21 cellular contexts compared by ENCODE assay signal in genomic region chr7:130281227-130281626, GRCh38. TPM values are rescaled to one million over a fixed set of nuclear protein-coding genes. Genes with fewer than 3 reads are reported as not detected.
DNase-seq lines count a peak whose midpoint lies in the region; ATAC-seq and TF ChIP-seq lines count a peak whose summit lies in the region.
"Had no signal": no experiment of that assay in that cellular context is flagged by ENCODE, and none has a peak within 500 bp of the region (broad histone marks: within the 10 kb centered on the region; RNA-seq: fewer than 3 reads in every experiment).

No MANE protein-coding gene starts in this region.

- TF ChIP-seq CTCF in SK-N-SH (IDR thresholded peaks at IDR 0.05) (no peak), RWPE2 (IDR thresholded peaks at IDR 0.05; ENCODE audit: poor library complexity, severe bottlenecking) (no peak)

- CTCF ChIA-PET in SK-N-SH (lab: Yijun Ruan, JAX), result interaction anchor here (1.3 to 1.6 kb wide), 2 partner anchors 209 to 219 kb away, joined by 3 read pairs; no protein-coding TSS in a partner anchor

- no peaks in the 10 kb centered on the region for H3K79me2 ChIP-seq in SK-N-SH (ENCODE audit: insufficient read depth)

- peaks cover 3 to 13% of the 10 kb centered on the region in 2 experiments; a peak in 2 of 4 replicates for H3K4me1 ChIP-seq in SK-N-SH (ENCODE audit: control insufficient read depth in 1 of 2, insufficient read depth in 2 of 2, low read depth in 1 of 2, low read length in 1 of 2)
- peaks cover 34% of the 10 kb centered on the region for H3K4me1 ChIP-seq in RWPE2 (ENCODE audit: insufficient read depth, poor library complexity, severe bottlenecking)
- H3K4me1 ChIP-seq: ascending aorta had no signal

- no peaks in the 10 kb centered on the region for H4K20me1 ChIP-seq in SK-N-SH (ENCODE audit: insufficient read depth)

- no peaks in the 10 kb centered on the region for H3K36me3 ChIP-seq in SK-N-SH (replicated peaks in 1 of 2; ENCODE audit: control insufficient read depth in 1 of 2, insufficient read depth in 2 of 2, low read length in 1 of 2)
- H3K36me3 ChIP-seq in RWPE2 (ENCODE audit: low read depth), result no peaks in the 10 kb centered on the region
- H3K36me3 ChIP-seq: ascending aorta, SJCRH30 had no signal

- H3K4me3 ChIP-seq in SK-N-SH (ENCODE audit: low read depth in 2 of 2, low read length in 1 of 2), result no peak overlapping the region
- no peak overlapping the region for H3K4me3 ChIP-seq in RWPE2 (ENCODE audit: severe bottlenecking)
- no peak overlapping the region for H3K4me3 ChIP-seq in skeletal muscle cell (ENCODE audit: low read depth, low read length)
- H3K4me3 ChIP-seq: ascending aorta, SJCRH30 had no signal

- H3K4me2 ChIP-seq in SK-N-SH, result no peak overlapping the region

- H3K9me2 ChIP-seq in SK-N-SH, result no peaks in the 10 kb centered on the region

- no peak for TF ChIP-seq RAD21 in SK-N-SH (IDR thresholded peaks at IDR 0.05; ENCODE audit: low read length)

- no peak overlapping the region for H3K9ac ChIP-seq in SK-N-SH

- no peak overlapping the region for H2AFZ ChIP-seq in SK-N-SH (ENCODE audit: low read depth)

- H3K27me3 ChIP-seq in SK-N-SH (ENCODE audit: insufficient read depth), result no peaks in the 10 kb centered on the region
- H3K27me3 ChIP-seq in RWPE2 (ENCODE audit: insufficient read depth, poor library complexity, severe bottlenecking), result no peaks in the 10 kb centered on the region
- H3K27me3 ChIP-seq: ascending aorta, SJCRH30 had no signal

- H3K9me3 ChIP-seq in SK-N-SH, result no peaks in the 10 kb centered on the region
- no peaks in the 10 kb centered on the region for H3K9me3 ChIP-seq in RWPE2 (ENCODE audit: severe bottlenecking)
- H3K9me3 ChIP-seq: ascending aorta, SJCRH30 had no signal

- DNase-seq in SK-N-SH, result no peak
- no peak for DNase-seq in RWPE2 (ENCODE audit: low spot score)
- DNase-seq in fibroblast of peridontal ligament (ENCODE audit: extremely low read depth), result peak; percentile 91
- DNase-seq in skeletal muscle cell (ENCODE audit: low read depth), result peak; percentile 61
- DNase-seq in anterior cingulate cortex (lab: John Stamatoyannopoulos, UW), result no peak
- DNase-seq: activated CD4-positive, alpha-beta T cell treated with anti-CD3 and anti-CD28 coated beads for 1 hour; activated naive CD4-positive, alpha-beta T cell; CD4-positive, CD25-positive, alpha-beta regulatory T cell; dermis blood vessel endothelial cell; DND-41; erythroblast; islet precursor cell; mesendoderm; MM.1S; NCI-H187; SJCRH30; stimulated activated naive CD8-positive, alpha-beta T cell treated with anti-CD3 and anti-CD28 coated beads, Interleukin-15, amount 100 ng/mL, for 72 hours had no signal

- POLR2A ChIA-PET in SK-N-SH (lab: Yijun Ruan, JAX), result no interaction called here

- no peak for TF ChIP-seq EP300 in SK-N-SH (IDR thresholded peaks at IDR 0.05; ENCODE audit: borderline replicate concordance in 1 of 2, low read depth in 1 of 2, low read length in 1 of 2)

- no peak for ATAC-seq in SK-N-SH treated with all-trans-retinoic acid at 6 μM for 48 hours
- peak; percentile 70 for ATAC-seq in RWPE2 (ENCODE audit: low read depth)
- no peak for ATAC-seq in HG02588 (IDR thresholded peaks at IDR 0.05; ENCODE audit: unreplicated experiment)
- ATAC-seq in GM21786 (IDR thresholded peaks at IDR 0.05; ENCODE audit: unreplicated experiment), result no peak
- ATAC-seq: stimulated activated naive CD8-positive, alpha-beta T cell treated with anti-CD3 and anti-CD28 coated beads, Interleukin-15, amount 100 ng/mL, for 72 hours had no signal

- no peaks in the 10 kb centered on the region for H3F3A ChIP-seq in SK-N-SH (replicated peaks; ENCODE audit: insufficient read depth)

- 74% methylated on average over 2 of the region's 2 CpGs for WGBS in SK-N-SH (ENCODE audit: low lambda C conversion rate)

- H3K27ac ChIP-seq in SK-N-SH (ENCODE audit: low read depth in 2 of 2, low read length in 1 of 2) (no peak overlapping the region), RWPE2 (ENCODE audit: poor library complexity, severe bottlenecking) (peak overlapping the region; percentile 16)
- H3K27ac ChIP-seq: ascending aorta, SJCRH30 had no signal

TF ChIP-seq in SK-N-SH, 30 proteins besides CTCF, POLR2A, EP300 and RAD21:
- TF ChIP-seq GABPA (IDR thresholded peaks at IDR 0.05; ENCODE audit: low read depth) (no peak), NFIC (IDR thresholded peaks at IDR 0.05; ENCODE audit: borderline replicate concordance) (0 out of 2 replicates have a peak, but pooled peaks have one; percentile 15), FOSL2 (IDR thresholded peaks at IDR 0.05; ENCODE audit: borderline replicate concordance, low read depth) (0 out of 2 replicates have a peak, but pooled peaks have one; percentile 4), TCF12 (IDR thresholded peaks at IDR 0.05) (no peak)
TF ChIP-seq in SK-N-SH: peak in this region for 2.

TF ChIP-seq in SK-N-SH treated with all-trans-retinoic acid at 6 μM for 48 hours, 23 proteins besides CTCF, POLR2A, EP300 and RAD21:
- TF ChIP-seq ZNF8 (CRISPR knock-in tag; IDR thresholded peaks at IDR 0.05) (no peak), ZNF565 (CRISPR knock-in tag; conservative IDR thresholded peaks at IDR 0.05; ENCODE audit: low read depth) (no peak), CSDC2 (CRISPR knock-in tag; IDR thresholded peaks at IDR 0.05) (no peak), ISL1 (CRISPR knock-in tag; IDR thresholded peaks at IDR 0.05) (no peak)

RNA-seq across cellular contexts. Expression of gene CPA4, which starts 11.7 kb away (rescaled TPM):
- 176 and 243 TPM in 2 replicates for polyA plus RNA-seq in SK-N-SH (2012; rRNA removed)
- polyA plus RNA-seq in SK-N-SH (2012; cell fraction: cytosol; rRNA removed), result 108 and 129 TPM in 2 replicates
- polyA plus RNA-seq in SK-N-SH (2012; cell fraction: nucleus; rRNA removed), result 529 and 562 TPM in 2 replicates
- polyA plus RNA-seq: CD4-positive, CD25-positive, alpha-beta regulatory T cell had no signal

RNA-seq across cellular contexts. Expression of gene CPA2, which starts 14.6 kb away (rescaled TPM):
- 0.03 TPM in 1 of 2 replicates, not detected in the other for polyA plus RNA-seq in SK-N-SH (2012; rRNA removed)
- 0.04 TPM in 1 of 2 replicates, not detected in the other for polyA plus RNA-seq in SK-N-SH (2012; cell fraction: cytosol; rRNA removed)
- 0.05 TPM in 1 of 2 replicates, not detected in the other for polyA plus RNA-seq in SK-N-SH (2012; cell fraction: nucleus; rRNA removed)
- polyA plus RNA-seq: CD4-positive, CD25-positive, alpha-beta regulatory T cell had no signal

Comparison
In these comparisons a context has a peak if more than half of its experiments do, and no peak if none do; other contexts are left out.
1. DNase-seq: peak in fibroblast of peridontal ligament (single experiment) and skeletal muscle cell (single experiment); none in SK-N-SH (single experiment), RWPE2 (single experiment) and anterior cingulate cortex (0 of 58).